In genomic region chr12:29556363-29556762, GRCh38 we compare ENCODE assay signal across 11 cellular contexts. TPM values are rescaled to one million over a fixed set of nuclear protein-coding genes. Genes with fewer than 3 reads are reported as not detected.
"Had no signal": no experiment of that assay in that cellular context is flagged by ENCODE, and none has a peak within 500 bp of the region (broad histone marks: within the 10 kb centered on the region; RNA-seq: fewer than 3 reads in every experiment).

No MANE protein-coding gene starts in this region.

- H3K9me3 Mint-ChIP-seq: IgD-negative memory B cell had no signal

- H3K27ac ChIP-seq: GM23248, HL-60 had no signal

- H3K36me3 Mint-ChIP-seq: IgD-negative memory B cell had no signal

- H3K9ac ChIP-seq: GM23248 had no signal

- H3K36me3 ChIP-seq: HAP-1 had no signal

- ATAC-seq: HCT116 had no signal

- H3K4me3 ChIP-seq: GM23248, HAP-1 had no signal

- H3K27ac Mint-ChIP-seq: HFFc6, IgD-negative memory B cell had no signal

- H3K4me3 Mint-ChIP-seq: HFFc6, IgD-negative memory B cell had no signal

- DNase-seq: GM23248, GOT3, H7, HFFc6, KG1 had no signal

- H3K4me1 Mint-ChIP-seq: IgD-negative memory B cell had no signal

- H3K9me3 ChIP-seq: HAP-1 had no signal

- H2AFZ ChIP-seq: GM23248 had no signal

RNA-seq across cellular contexts. Expression of gene OVCH1, which starts 58.9 kb away (rescaled TPM):
- total RNA-seq: GM23248, H4, H7, HFFc6, HT1080 had no signal
- polyA plus RNA-seq: GM23248, IgD-negative memory B cell had no signal
